Comparison of ENCODE assay signal across 21 cellular contexts in genomic region chr20:9250511-9250910, GRCh38.
DNase-seq lines count a peak whose midpoint lies in the region; ATAC-seq, FAIRE-seq and TF ChIP-seq lines count a peak whose summit lies in the region.
"Had no signal": no experiment of that assay in that cellular context is flagged by ENCODE, and none has a peak within 500 bp of the region (broad histone marks: within the 10 kb centered on the region; RNA-seq: fewer than 3 reads in every experiment).

No MANE protein-coding gene starts in this region.

- no peak for TF ChIP-seq POLR2A in A549 (IDR thresholded peaks at IDR 0.05; ENCODE audit: low read length)

- H3K27ac ChIP-seq in A549 (no peak overlapping the region), RWPE2 (ENCODE audit: poor library complexity, severe bottlenecking) (no peak overlapping the region)
- H3K27ac ChIP-seq: 22Rv1, BLaER1 had no signal

- H3K4me2 ChIP-seq in A549 = no peak overlapping the region
- H3K4me2 ChIP-seq: BLaER1 had no signal

- TF ChIP-seq EP300 in A549 (IDR thresholded peaks at IDR 0.05) = no peak

- H3K4me1 ChIP-seq in A549 (no peaks in the 10 kb centered on the region), RWPE2 (ENCODE audit: insufficient read depth, poor library complexity, severe bottlenecking) (no peaks in the 10 kb centered on the region)
- H3K4me1 ChIP-seq: BE2C, BLaER1 had no signal

- ATAC-seq in A549 = no peak
- peak; percentile 54; the same call in 2 of the 3 replicates for ATAC-seq in RWPE2 (ENCODE audit: low read depth)
- ATAC-seq in GM21423 (IDR thresholded peaks at IDR 0.05; ENCODE audit: unreplicated experiment) = no peak

- H3K9me3 ChIP-seq in A549 (no peaks in the 10 kb centered on the region), RWPE2 (ENCODE audit: severe bottlenecking) (no peaks in the 10 kb centered on the region)
- H3K9me3 ChIP-seq: BE2C, BLaER1 had no signal

- peak; percentile 49 for FAIRE-seq in A549 (lab: Jason Lieb, UNC)
- FAIRE-seq: G401.6, GM12891, GM19239 had no signal

- H3K4me3 ChIP-seq in A549 (no peak overlapping the region), RWPE2 (ENCODE audit: severe bottlenecking) (no peak overlapping the region), epithelial cell of esophagus (ENCODE audit: low read length) (no peak overlapping the region)
- H3K4me3 ChIP-seq: BLaER1 had no signal

- no peak for TF ChIP-seq RAD21 in A549 (conservative IDR thresholded peaks at IDR 0.05 in 1 of 2, IDR thresholded peaks at IDR 0.05 in 1 of 2)

- no peak for DNase-seq in A549 (ENCODE audit: low read depth in 1 of 2, low spot score in 1 of 2)
- no peak for DNase-seq in RWPE2 (ENCODE audit: low spot score)
- DNase-seq in epithelial cell of esophagus (ENCODE audit: low read depth) = peak; percentile 52
- DNase-seq in DMS53 (lab: John Stamatoyannopoulos, UW) = no peak
- DNase-seq: ACHN; BE2C; C1 segment of cervical spinal cord; CD4-positive, alpha-beta memory T cell; CD4-positive, CD25-positive, alpha-beta regulatory T cell; CD8-positive, alpha-beta memory T cell; COR-L47; DMS 273 treated with DMSO at 0.1 percent for 48 hours; DMS153; DMS79 treated with DMSO at 0.1 percent for 48 hours; GF-D8 had no signal

- TF ChIP-seq CTCF in A549 (IDR thresholded peaks at IDR 0.05) (no peak), RWPE2 (IDR thresholded peaks at IDR 0.05; ENCODE audit: poor library complexity, severe bottlenecking) (no peak), epithelial cell of esophagus (IDR thresholded peaks at IDR 0.05; ENCODE audit: insufficient read depth, low read depth, low read length, missing control alignments) (no peak)

- POLR2A ChIA-PET in A549 (lab: Yijun Ruan, JAX) = no interaction called here

- CTCF ChIA-PET in A549 (lab: Yijun Ruan, JAX) = no interaction called here

- 94% methylated on average over 1 of the region's 1 CpG for WGBS in A549 (ENCODE audit: missing lambda C conversion rate)

- no peaks in the 10 kb centered on the region for H3K36me3 ChIP-seq in RWPE2 (ENCODE audit: low read depth)
- H3K36me3 ChIP-seq: BE2C, BLaER1 had no signal

- no peaks in the 10 kb centered on the region for H3K27me3 ChIP-seq in RWPE2 (ENCODE audit: insufficient read depth, poor library complexity, severe bottlenecking)
- H3K27me3 ChIP-seq: BE2C, BLaER1 had no signal

TF ChIP-seq in A549, 52 proteins besides CTCF, POLR2A, EP300 and RAD21:
- TF ChIP-seq HDAC2 (IDR thresholded peaks at IDR 0.05) = no peak
- TF ChIP-seq FOSB (CRISPR knock-in tag; IDR thresholded peaks at IDR 0.05) = no peak
- no peak for TF ChIP-seq USF2 (IDR thresholded peaks at IDR 0.05)
- TF ChIP-seq SMC3 (IDR thresholded peaks at IDR 0.05) = no peak
- no peak for TF ChIP-seq KDM1A (IDR thresholded peaks at IDR 0.05; ENCODE audit: low read depth)
- TF ChIP-seq POLR2AphosphoS2 (conservative IDR thresholded peaks at IDR 0.05; ENCODE audit: low read length) = no peak
- TF ChIP-seq PBX3 (IDR thresholded peaks at IDR 0.05) = no peak
- TF ChIP-seq NPAS2 (CRISPR knock-in tag; IDR thresholded peaks at IDR 0.05; ENCODE audit: borderline replicate concordance) = no peak
- TF ChIP-seq ZSCAN20 (CRISPR knock-in tag; IDR thresholded peaks at IDR 0.05) = no peak
- TF ChIP-seq NFE2L2 (conservative IDR thresholded peaks at IDR 0.05; ENCODE audit: low read length) = no peak
- TF ChIP-seq MAFK (IDR thresholded peaks at IDR 0.05; ENCODE audit: partially characterized antibody) = no peak
